In the genomic region with DNA sequence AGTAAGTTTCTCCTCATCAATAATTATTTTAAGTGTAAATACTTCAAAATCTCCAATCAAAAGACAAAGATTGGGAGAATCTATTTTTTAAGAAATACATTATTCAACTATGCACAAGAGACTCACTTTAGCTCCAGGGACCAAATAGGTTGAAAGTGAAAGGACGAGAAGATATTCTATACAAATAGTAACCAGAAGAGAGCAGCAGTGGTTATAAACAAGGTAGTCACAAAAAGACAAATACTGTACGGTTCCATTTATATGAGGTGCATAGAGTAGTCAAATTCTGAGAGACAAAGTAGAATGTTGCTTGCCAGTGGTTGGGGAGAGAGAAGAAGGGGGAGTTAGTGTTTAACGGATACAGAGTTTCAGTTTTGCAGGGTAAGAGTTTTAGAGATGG, we compare ENCODE assay signal across 28 cellular contexts.
DNase-seq lines count a peak whose midpoint lies in the region; ATAC-seq and TF ChIP-seq lines count a peak whose summit lies in the region.
"Had no signal": no experiment of that assay in that cellular context is flagged by ENCODE, and none has a peak within 500 bp of the region (broad histone marks: within the 10 kb centered on the region; RNA-seq: fewer than 3 reads in every experiment).

No MANE protein-coding gene starts in this region.

- no peaks in the 10 kb centered on the region; the same call in 2 of the 3 replicates for H3K9me3 Mint-ChIP-seq in GM23338
- H3K9me3 Mint-ChIP-seq: activated B cell treated with CpG ODN at 0.5 μM for 24 hours; activated T-helper 2 cell treated with anti-CD3 and anti-CD28 coated beads, Interferon-gamma antibody, Interleukin-2, Interleukin-4, amounts not matched to agents 10 μg/mL and 5 μg/mL and 100 μg/mL, durations not matched to agents 14 hours and 24 hours and 36 hours had no signal

- WGBS in hepatocyte (ENCODE audit: low lambda C conversion rate, missing lambda C conversion rate) = 76% methylated on average over 3 of the region's 3 CpGs

- H3K4me1 ChIP-seq in GM23338 (ENCODE audit: insufficient read depth) (no peaks in the 10 kb centered on the region), hepatocyte (ENCODE audit: insufficient read depth) (no peaks in the 10 kb centered on the region)
- H3K4me1 ChIP-seq: esophagus squamous epithelium, gastrocnemius medialis had no signal

- peak; percentile 22 for DNase-seq in DMS53 (lab: John Stamatoyannopoulos, UW)
- no peak for DNase-seq in DMS53 treated with DMSO at 0.1 percent for 48 hours (lab: John Stamatoyannopoulos, UW; ENCODE audit: unreplicated experiment)
- DNase-seq in GM23338 (ENCODE audit: low spot score) = no peak
- peak; percentile 19 for DNase-seq in NAMALWA (ENCODE audit: low spot score)
- DNase-seq in hepatocyte (ENCODE audit: low spot score) = no peak
- no peak for DNase-seq in H4 (ENCODE audit: low spot score)
- DNase-seq: 8988T; activated B cell treated with CpG ODN at 0.5 μM for 24 hours; aorta; cortex of kidney; esophagus squamous epithelium; gastrocnemius medialis; GF-D8; islet precursor cell; mucosa of descending colon; NCI-H2171 treated with DMSO at 0.1 percent for 48 hours; NCI-H524; retina; stimulated activated CD4-positive, alpha-beta T cell treated with anti-CD3 and anti-CD28 coated beads, Interleukin-2, amount 100 ng/mL, for 48 hours had no signal

- no peaks in the 10 kb centered on the region for H3F3A ChIP-seq in GM23338 (replicated peaks; ENCODE audit: low read depth)

- no peak overlapping the region for H3K4me3 ChIP-seq in GM23338
- no peak overlapping the region for H3K4me3 ChIP-seq in hepatocyte
- H3K4me3 ChIP-seq: cardiac muscle cell, esophagus squamous epithelium, gastrocnemius medialis, mucosa of descending colon had no signal

- H2AFZ ChIP-seq in GM23338 (peak overlapping the region; percentile 3; the same call in 1 of the 2 replicates), hepatocyte (no peak overlapping the region)

- no peak overlapping the region for H3K4me3 Mint-ChIP-seq in GM23338
- H3K4me3 Mint-ChIP-seq: activated B cell treated with CpG ODN at 0.5 μM for 24 hours; nephron; stimulated activated memory B cell treated with anti-CD40 and anti-IgM and Interleukin-4, amounts not matched to agents 10 μg/mL and 1 μg/mL and 100 μg/mL, for 72 hours had no signal

- H3K36me3 ChIP-seq in GM23338 (ENCODE audit: insufficient read depth) = no peaks in the 10 kb centered on the region
- H3K36me3 ChIP-seq in hepatocyte (replicated peaks; ENCODE audit: insufficient read depth, low read depth) = no peaks in the 10 kb centered on the region
- H3K36me3 ChIP-seq: cardiac muscle cell, esophagus squamous epithelium, gastrocnemius medialis had no signal

- H3K79me2 ChIP-seq in GM23338 (replicated peaks; ENCODE audit: insufficient read depth) (no peaks in the 10 kb centered on the region), hepatocyte (no peaks in the 10 kb centered on the region)

- ATAC-seq in GM23338 (no peak), HG03571 (IDR thresholded peaks at IDR 0.05; ENCODE audit: unreplicated experiment) (no peak), HG02970 (IDR thresholded peaks at IDR 0.05; ENCODE audit: low FRiP score, unreplicated experiment) (no peak)
- ATAC-seq: activated naive CD4-positive, alpha-beta T cell treated with anti-CD3 and anti-CD28 coated beads, Interleukin-2, amount 50 U/mL, for 72 hours; gastrocnemius medialis; mucosa of descending colon; SK-N-SH treated with all-trans-retinoic acid at 6 μM for 48 hours; stimulated activated memory B cell treated with anti-CD40 and anti-IgM and Interleukin-4, amounts not matched to agents 10 μg/mL and 1 μg/mL and 100 μg/mL, for 72 hours had no signal

- H3K27ac Mint-ChIP-seq in GM23338 = no peak overlapping the region
- H3K27ac Mint-ChIP-seq: activated B cell treated with CpG ODN at 0.5 μM for 24 hours; activated naive CD4-positive, alpha-beta T cell treated with anti-CD3 and anti-CD28 coated beads, Interleukin-2, amount 50 U/mL, for 72 hours; activated T-helper 2 cell treated with anti-CD3 and anti-CD28 coated beads, Interferon-gamma antibody, Interleukin-2, Interleukin-4, amounts not matched to agents 10 μg/mL and 5 μg/mL and 100 μg/mL, durations not matched to agents 14 hours and 24 hours and 36 hours; nephron; stimulated activated memory B cell treated with anti-CD40 and anti-IgM and Interleukin-4, amounts not matched to agents 10 μg/mL and 1 μg/mL and 100 μg/mL, for 72 hours had no signal

- TF ChIP-seq CTCF in GM23338 (conservative IDR thresholded peaks at IDR 0.05; ENCODE audit: low read depth in 2 of 2) = no peak
- TF ChIP-seq CTCF in hepatocyte (IDR thresholded peaks at IDR 0.05; ENCODE audit: poor library complexity) = peak; percentile 5

- no peak overlapping the region for H3K4me2 ChIP-seq in GM23338
- H3K4me2 ChIP-seq in hepatocyte = no peak overlapping the region

- peaks cover 2% of the 10 kb centered on the region; the same call in 1 of the 2 replicates for H3K9me2 ChIP-seq in GM23338 (ENCODE audit: insufficient read depth)
- H3K9me2 ChIP-seq in hepatocyte (replicated peaks; ENCODE audit: insufficient read depth) = no peaks in the 10 kb centered on the region

- H3K4me1 Mint-ChIP-seq in GM23338 = no peaks in the 10 kb centered on the region
- H3K4me1 Mint-ChIP-seq: nephron had no signal

- H3K27me3 ChIP-seq in GM23338 (ENCODE audit: insufficient read depth) = no peaks in the 10 kb centered on the region
- peaks cover 6% of the 10 kb centered on the region for H3K27me3 ChIP-seq in hepatocyte
- H3K27me3 ChIP-seq: cardiac muscle cell, esophagus squamous epithelium, gastrocnemius medialis had no signal

- peaks cover 2% of the 10 kb centered on the region for H3K27me3 Mint-ChIP-seq in GM23338 (ENCODE audit: insufficient read depth, low read depth, poor library complexity)
- H3K27me3 Mint-ChIP-seq: activated B cell treated with CpG ODN at 0.5 μM for 24 hours; stimulated activated memory B cell treated with anti-CD40 and anti-IgM and Interleukin-4, amounts not matched to agents 10 μg/mL and 1 μg/mL and 100 μg/mL, for 72 hours had no signal

- H3K27ac ChIP-seq in GM23338 (ENCODE audit: low read depth) (no peak overlapping the region), hepatocyte (no peak overlapping the region)
- H3K27ac ChIP-seq: cardiac muscle cell, esophagus squamous epithelium, gastrocnemius medialis, RWPE1 had no signal

- H4K20me1 ChIP-seq in GM23338 (replicated peaks; ENCODE audit: insufficient read depth) = no peaks in the 10 kb centered on the region
- no peaks in the 10 kb centered on the region for H4K20me1 ChIP-seq in hepatocyte (ENCODE audit: insufficient read depth, poor library complexity, severe bottlenecking)

- no peaks in the 10 kb centered on the region for H3K36me3 Mint-ChIP-seq in GM23338 (ENCODE audit: low read depth)

- no peaks in the 10 kb centered on the region for H3K9me3 ChIP-seq in hepatocyte (ENCODE audit: low read depth)
- H3K9me3 ChIP-seq: esophagus squamous epithelium, gastrocnemius medialis, mucosa of descending colon had no signal

TF ChIP-seq in GM23338, 12 proteins besides CTCF, POLR2A, EP300 and RAD21 (continues in another document):
- TF ChIP-seq POLR2AphosphoS5 (IDR thresholded peaks at IDR 0.05; ENCODE audit: low read depth) = no peak
- no peak for TF ChIP-seq CREB1 (CRISPR knock-in tag; IDR thresholded peaks at IDR 0.05; ENCODE audit: low read depth)
- no peak for TF ChIP-seq ZNF114 (CRISPR knock-in tag; IDR thresholded peaks at IDR 0.05)
- no peak for TF ChIP-seq EZH2 (IDR thresholded peaks at IDR 0.05; ENCODE audit: low read depth, unreplicated experiment)
- TF ChIP-seq JUNB (IDR thresholded peaks at IDR 0.05; ENCODE audit: unreplicated experiment) = no peak

Comparison
In these comparisons a context has a peak if more than half of its experiments do, and no peak if none do; other contexts are left out.
1. DNase-seq: peak in DMS53 (single experiment) and NAMALWA (single experiment); none in DMS53 treated with DMSO at 0.1 percent for 48 hours (single experiment), GM23338 (single experiment), hepatocyte (single experiment) and H4 (single experiment).